Comparison of ENCODE assay signal across 6 cellular contexts in genomic region chr14:93159625-93160352, GRCh38. TPM values are rescaled to one million over a fixed set of nuclear protein-coding genes. Genes with fewer than 3 reads are reported as not detected.
DNase-seq lines count a peak whose midpoint lies in the region; ATAC-seq and TF ChIP-seq lines count a peak whose summit lies in the region.
"Not testable (repeated sequence)": the region's sequence is repeated elsewhere in the genome, so short reads cannot be mapped to it uniquely, and the experiment has no call there.

No MANE protein-coding gene starts in this region.

- BruUV-seq in Panc1 (replicated peaks; lab: Mats Ljungman, UMichigan): not testable (repeated sequence)

- ATAC-seq in Panc1 (0 out of 2 replicates have a peak, but pooled peaks have one; percentile 12), left colon (peak; percentile 5)
- peak; percentile 37 for ATAC-seq in stimulated activated effector memory CD8-positive, alpha-beta T cell treated with anti-CD3 and anti-CD28 coated beads, Interleukin-12 subunit alpha, Interleukin-12 subunit beta, amount 100 ng/mL, for 72 hours

- H3K4me1 ChIP-seq in Panc1 (ENCODE audit: control insufficient read depth, insufficient read depth, low read length): not testable (repeated sequence)

- intact Hi-C loops in Panc1 (cut with micrococcal nuclease; ENCODE audit: unreplicated experiment); left colon (cut with DNase I, micrococcal nuclease): not testable (repeated sequence)

- H3K4me3 Mint-ChIP-seq in activated CD4-positive, alpha-beta T cell treated with anti-CD3 and anti-CD28 coated beads, Interleukin-2, amount 10 ng/mL, durations not matched to agents 7 days and 5 days; activated naive CD4-positive, alpha-beta T cell treated with anti-CD3 and anti-CD28 coated beads, Interleukin-2, amount 10 ng/mL, durations not matched to agents 7 days and 5 days; stimulated activated effector memory CD8-positive, alpha-beta T cell treated with anti-CD3 and anti-CD28 coated beads, Interleukin-12 subunit alpha, Interleukin-12 subunit beta, amount 100 ng/mL, for 72 hours: not testable (repeated sequence)

- not testable (repeated sequence) for DNase-seq in HEK293T (ENCODE audit: extremely low spot score); Panc1 (ENCODE audit: low read depth, low spot score); left colon; stimulated activated effector memory CD8-positive, alpha-beta T cell treated with anti-CD3 and anti-CD28 coated beads, Interleukin-12 subunit alpha, Interleukin-12 subunit beta, amount 100 ng/mL, for 72 hours (ENCODE audit: low spot score in 2 of 2)
- peak; percentile 17 for DNase-seq in activated CD4-positive, alpha-beta T cell treated with anti-CD3 and anti-CD28 coated beads, Interleukin-2, amount 10 ng/mL, durations not matched to agents 7 days and 5 days
- DNase-seq in activated naive CD4-positive, alpha-beta T cell treated with anti-CD3 and anti-CD28 coated beads, Interleukin-2, amount 10 ng/mL, durations not matched to agents 7 days and 5 days: peak; percentile 39

- H3K27ac ChIP-seq in Panc1 (ENCODE audit: low read length): not testable (repeated sequence)

- H3K9me3 ChIP-seq in Panc1 (ENCODE audit: control insufficient read depth, insufficient read depth, low read depth, low read length): not testable (repeated sequence)

- in situ Hi-C loops in Panc1 (cut with HindIII; ENCODE audit: low pct_unique_long_range_greater_than_20kb, low sequenced_read_pairs): not testable (repeated sequence)

- not testable (repeated sequence) for H3K27me3 ChIP-seq in Panc1 (ENCODE audit: control insufficient read depth, insufficient read depth, low read length)

- CTCF ChIA-PET in HEK293T (lab: Yijun Ruan, JAX): interaction anchor here (0.6 to 1.4 kb wide), 3 partner anchors 15 to 131 kb away, joined by 3 to 4 read pairs (median 4); no protein-coding TSS in a partner anchor
- CTCF ChIA-PET in Panc1 (lab: Charles Lee): interaction anchor here (1.5 kb wide), 1 partner anchor 21 kb away, joined by 8 read pairs; no protein-coding TSS in a partner anchor
- CTCF ChIA-PET in activated CD4-positive, alpha-beta T cell treated with anti-CD3 and anti-CD28 coated beads, Interleukin-2, amount 10 ng/mL, durations not matched to agents 7 days and 5 days (lab: Charles Lee): interaction anchor here (0.6 kb wide), 1 partner anchor 1402 kb away, joined by 5 read pairs; no protein-coding TSS in a partner anchor
- CTCF ChIA-PET in activated naive CD4-positive, alpha-beta T cell treated with anti-CD3 and anti-CD28 coated beads, Interleukin-2, amount 10 ng/mL, durations not matched to agents 7 days and 5 days (lab: Charles Lee): interaction anchor here (1.5 kb wide), 1 partner anchor 24 kb away, joined by 4 read pairs; no protein-coding TSS in a partner anchor

- not testable (repeated sequence) for H3K4me3 ChIP-seq in Panc1 (ENCODE audit: low read depth in 2 of 2, low read length in 2 of 2)

- not testable (repeated sequence) for H3K9me3 Mint-ChIP-seq in activated CD4-positive, alpha-beta T cell treated with anti-CD3 and anti-CD28 coated beads, Interleukin-2, amount 10 ng/mL, durations not matched to agents 7 days and 5 days; activated naive CD4-positive, alpha-beta T cell treated with anti-CD3 and anti-CD28 coated beads, Interleukin-2, amount 10 ng/mL, durations not matched to agents 7 days and 5 days; stimulated activated effector memory CD8-positive, alpha-beta T cell treated with anti-CD3 and anti-CD28 coated beads, Interleukin-12 subunit alpha, Interleukin-12 subunit beta, amount 100 ng/mL, for 72 hours

- H3K27me3 Mint-ChIP-seq in activated CD4-positive, alpha-beta T cell treated with anti-CD3 and anti-CD28 coated beads, Interleukin-2, amount 10 ng/mL, durations not matched to agents 7 days and 5 days; activated naive CD4-positive, alpha-beta T cell treated with anti-CD3 and anti-CD28 coated beads, Interleukin-2, amount 10 ng/mL, durations not matched to agents 7 days and 5 days: not testable (repeated sequence)

- H3K36me3 ChIP-seq in Panc1 (ENCODE audit: control insufficient read depth, insufficient read depth, low read length): not testable (repeated sequence)

- H3K27ac Mint-ChIP-seq in activated CD4-positive, alpha-beta T cell treated with anti-CD3 and anti-CD28 coated beads, Interleukin-2, amount 10 ng/mL, durations not matched to agents 7 days and 5 days; activated naive CD4-positive, alpha-beta T cell treated with anti-CD3 and anti-CD28 coated beads, Interleukin-2, amount 10 ng/mL, durations not matched to agents 7 days and 5 days; stimulated activated effector memory CD8-positive, alpha-beta T cell treated with anti-CD3 and anti-CD28 coated beads, Interleukin-12 subunit alpha, Interleukin-12 subunit beta, amount 100 ng/mL, for 72 hours: not testable (repeated sequence)

- POLR2A ChIA-PET in HEK293T (lab: Yijun Ruan, JAX); activated CD4-positive, alpha-beta T cell treated with anti-CD3 and anti-CD28 coated beads, Interleukin-2, amount 10 ng/mL, durations not matched to agents 7 days and 5 days (lab: Charles Lee): not testable (repeated sequence)
- POLR2A ChIA-PET in Panc1 (lab: Charles Lee): interaction anchor here (0.6 kb wide), 1 partner anchor 9 kb away, joined by 7 read pairs; no protein-coding TSS in a partner anchor

- H3K4me1 Mint-ChIP-seq in activated CD4-positive, alpha-beta T cell treated with anti-CD3 and anti-CD28 coated beads, Interleukin-2, amount 10 ng/mL, durations not matched to agents 7 days and 5 days; activated naive CD4-positive, alpha-beta T cell treated with anti-CD3 and anti-CD28 coated beads, Interleukin-2, amount 10 ng/mL, durations not matched to agents 7 days and 5 days; stimulated activated effector memory CD8-positive, alpha-beta T cell treated with anti-CD3 and anti-CD28 coated beads, Interleukin-12 subunit alpha, Interleukin-12 subunit beta, amount 100 ng/mL, for 72 hours: not testable (repeated sequence)

- not testable (repeated sequence) for H3K36me3 Mint-ChIP-seq in activated CD4-positive, alpha-beta T cell treated with anti-CD3 and anti-CD28 coated beads, Interleukin-2, amount 10 ng/mL, durations not matched to agents 7 days and 5 days (ENCODE audit: low read depth); activated naive CD4-positive, alpha-beta T cell treated with anti-CD3 and anti-CD28 coated beads, Interleukin-2, amount 10 ng/mL, durations not matched to agents 7 days and 5 days; stimulated activated effector memory CD8-positive, alpha-beta T cell treated with anti-CD3 and anti-CD28 coated beads, Interleukin-12 subunit alpha, Interleukin-12 subunit beta, amount 100 ng/mL, for 72 hours

- TF ChIP-seq CTCF in Panc1 (IDR thresholded peaks at IDR 0.05): not testable (repeated sequence)

TF ChIP-seq in HEK293T, 16 proteins besides CTCF, POLR2A, EP300 and RAD21:
- 0 out of 2 replicates have a peak, but pooled peaks have one; percentile 26 for TF ChIP-seq ZNF384 (IDR thresholded peaks at IDR 0.05)

RNA-seq across cellular contexts. Expression of gene MOAP1, which starts 24.9 kb away (rescaled TPM):
- total RNA-seq in Panc1 (2021; ENCODE audit: unreplicated experiment) (6.9 TPM), left colon (10 to 100 TPM; 17.8 to 20.0 TPM)
- 6.5 TPM for polyA plus RNA-seq in Panc1 (2012; ENCODE audit: insufficient read length)
- total RNA-seq in activated CD4-positive, alpha-beta T cell treated with anti-CD3 and anti-CD28 coated beads, Interleukin-2, amount 10 ng/mL, durations not matched to agents 7 days and 5 days: 10 to 100 TPM; 23.3 to 25.3 TPM

RNA-seq across cellular contexts. Expression of gene LYSET, which starts 25.3 kb away (rescaled TPM):
- total RNA-seq in Panc1 (2021; ENCODE audit: unreplicated experiment): 20.9 TPM
- 9.0 TPM for polyA plus RNA-seq in Panc1 (2012; ENCODE audit: insufficient read length)
- 10 to 100 TPM; 10.8 to 11.0 TPM for total RNA-seq in activated CD4-positive, alpha-beta T cell treated with anti-CD3 and anti-CD28 coated beads, Interleukin-2, amount 10 ng/mL, durations not matched to agents 7 days and 5 days
- total RNA-seq in left colon: 10 to 100 TPM; 30.0 to 32.0 TPM

RNA-seq across cellular contexts. Expression of gene ITPK1, which starts 44.1 kb away (rescaled TPM):
- total RNA-seq in Panc1 (2021; ENCODE audit: unreplicated experiment): 25.9 TPM
- polyA plus RNA-seq in Panc1 (2012; ENCODE audit: insufficient read length): 30.2 TPM
- total RNA-seq in activated CD4-positive, alpha-beta T cell treated with anti-CD3 and anti-CD28 coated beads, Interleukin-2, amount 10 ng/mL, durations not matched to agents 7 days and 5 days: 10 to 100 TPM; 63.7 to 71.0 TPM
- total RNA-seq in left colon: 100 to 1,000 TPM; 138 to 142 TPM

RNA-seq across cellular contexts. Expression of gene GON7, which starts 47.1 kb away (rescaled TPM):
- total RNA-seq in Panc1 (2021; ENCODE audit: unreplicated experiment) (9.5 TPM), left colon (10 to 100 TPM; 17.8 to 21.3 TPM)
- 10.6 TPM for polyA plus RNA-seq in Panc1 (2012; ENCODE audit: insufficient read length)
- total RNA-seq in activated CD4-positive, alpha-beta T cell treated with anti-CD3 and anti-CD28 coated beads, Interleukin-2, amount 10 ng/mL, durations not matched to agents 7 days and 5 days: 10 to 100 TPM; 17.9 to 20.4 TPM

RNA-seq across cellular contexts. Expression of gene UBR7, which starts 47.3 kb away (rescaled TPM):
- total RNA-seq in Panc1 (2021; ENCODE audit: unreplicated experiment) (19.9 TPM), left colon (10 to 100 TPM; 22.9 to 24.0 TPM)
- 13.7 TPM for polyA plus RNA-seq in Panc1 (2012; ENCODE audit: insufficient read length)
- 10 to 100 TPM; 43.5 to 45.8 TPM for total RNA-seq in activated CD4-positive, alpha-beta T cell treated with anti-CD3 and anti-CD28 coated beads, Interleukin-2, amount 10 ng/mL, durations not matched to agents 7 days and 5 days
